24 cellular contexts compared by ENCODE assay signal in genomic region chr18:73839441-73839840, GRCh38.
DNase-seq lines count a peak whose midpoint lies in the region; ATAC-seq and TF ChIP-seq lines count a peak whose summit lies in the region.
"Had no signal": no experiment of that assay in that cellular context is flagged by ENCODE, and none has a peak within 500 bp of the region (broad histone marks: within the 10 kb centered on the region; RNA-seq: fewer than 3 reads in every experiment).

No MANE protein-coding gene starts in this region.

- BruUV-seq in IMR-90 (replicated peaks; lab: Mats Ljungman, UMichigan), result no TSS peak

- peak overlapping the region; percentile 36; the same call in 1 of the 2 replicates for H2AK5ac ChIP-seq in IMR-90 (ENCODE audit: low read depth, low read length)

- H3K18ac ChIP-seq in IMR-90 (ENCODE audit: low read depth, low read length), result peak overlapping the region; percentile 28; the same call in 1 of the 2 replicates

- H3K23ac ChIP-seq in IMR-90 (ENCODE audit: low read depth, low read length), result no peak overlapping the region

- POLR2A ChIA-PET in IMR-90 (lab: Charles Lee; ENCODE audit: unreplicated experiment), result no interaction called here

- no peak overlapping the region for H3K27ac Mint-ChIP-seq in natural killer cell treated with Interleukin-12 subunit alpha and Interleukin-12 subunit beta and Interleukin-15 and Interleukin-18, amount 100 ng/mL, for 72 hours
- H3K27ac Mint-ChIP-seq: CD14-positive monocyte; CD4-positive, alpha-beta T cell; CD8-positive, alpha-beta memory T cell had no signal

- H3K4me1 ChIP-seq in IMR-90 (ENCODE audit: control insufficient read depth, insufficient read depth, low read length) (peaks cover 6% of the 10 kb centered on the region; the same call in 1 of the 2 replicates), esophagus muscularis mucosa (no peaks in the 10 kb centered on the region)
- H3K4me1 ChIP-seq: A549, BE2C had no signal

- no peaks in the 10 kb centered on the region for H3K36me3 Mint-ChIP-seq in natural killer cell treated with Interleukin-12 subunit alpha and Interleukin-12 subunit beta and Interleukin-15 and Interleukin-18, amount 100 ng/mL, for 72 hours
- H3K36me3 Mint-ChIP-seq: CD14-positive monocyte; CD8-positive, alpha-beta memory T cell had no signal

- TF ChIP-seq CTCF in IMR-90 (conservative IDR thresholded peaks at IDR 0.05; ENCODE audit: low read depth, low read length) (no peak), NB4 (IDR thresholded peaks at IDR 0.05; ENCODE audit: low read depth, low read length) (no peak), esophagus muscularis mucosa (IDR thresholded peaks at IDR 0.05) (no peak), fibroblast of villous mesenchyme (IDR thresholded peaks at IDR 0.05; ENCODE audit: insufficient read depth, low read depth, low read length) (no peak)

- intact Hi-C loops in IMR-90 (cut with micrococcal nuclease) (no loop called here), esophagus muscularis mucosa (cut with DNase I) (no loop called here)

- H3K27me3 ChIP-seq in IMR-90 (ENCODE audit: control insufficient read depth, insufficient read depth, low read length) (no peaks in the 10 kb centered on the region), esophagus muscularis mucosa (peaks cover 0 to 17% (median 0%) of the 10 kb centered on the region in 4 donors)
- H3K27me3 ChIP-seq: BE2C; BLaER1 treated with 17β-estradiol and CSF1 and Interleukin-3, amounts not matched to agents 10 nM and 100 nM had no signal

- H3K27ac ChIP-seq in IMR-90 (ENCODE audit: insufficient read depth, low read length), result no peak overlapping the region
- H3K27ac ChIP-seq in esophagus muscularis mucosa (replicated peaks in 1 of 4), result no peak overlapping the region
- H3K27ac ChIP-seq: A549; BLaER1 treated with 17β-estradiol and CSF1 and Interleukin-3, amounts not matched to agents 10 nM and 100 nM; GM23248 had no signal

- TF ChIP-seq POLR2A in IMR-90 (IDR thresholded peaks at IDR 0.05; ENCODE audit: low read depth, low read length), result no peak
- no peak for TF ChIP-seq POLR2A in NB4 (IDR thresholded peaks at IDR 0.05; ENCODE audit: extremely low read depth, insufficient read length)
- TF ChIP-seq POLR2A in esophagus muscularis mucosa (IDR thresholded peaks at IDR 0.05; ENCODE audit: low read depth), result no peak

- no peak overlapping the region for H2BK20ac ChIP-seq in IMR-90 (ENCODE audit: low read depth, low read length)

- dilution Hi-C loops in IMR-90 (cut with HindIII; ENCODE audit: low sequenced_read_pairs, unreplicated experiment), result no loop called here

- no peak overlapping the region for H3K4me3 Mint-ChIP-seq in natural killer cell treated with Interleukin-12 subunit alpha and Interleukin-12 subunit beta and Interleukin-15 and Interleukin-18, amount 100 ng/mL, for 72 hours
- H3K4me3 Mint-ChIP-seq: CD14-positive monocyte; CD4-positive, alpha-beta T cell; CD8-positive, alpha-beta memory T cell had no signal

- H4K20me1 ChIP-seq in IMR-90 (ENCODE audit: insufficient read depth, low read length), result no peaks in the 10 kb centered on the region
- H4K20me1 ChIP-seq: BLaER1 treated with 17β-estradiol and CSF1 and Interleukin-3, amounts not matched to agents 10 nM and 100 nM had no signal

- no peak overlapping the region for H2BK120ac ChIP-seq in IMR-90 (ENCODE audit: low read depth, low read length)

- TF ChIP-seq RAD21 in IMR-90 (IDR thresholded peaks at IDR 0.05; ENCODE audit: low read length), result no peak

- no peak overlapping the region for H3K4me2 ChIP-seq in IMR-90 (ENCODE audit: low read depth, low read length)
- H3K4me2 ChIP-seq: A549; BLaER1 treated with 17β-estradiol and CSF1 and Interleukin-3, amounts not matched to agents 10 nM and 100 nM had no signal

- ATAC-seq in IMR-90 (ENCODE audit: low read depth), result no peak
- no peak for ATAC-seq in natural killer cell treated with Interleukin-12 subunit alpha and Interleukin-12 subunit beta and Interleukin-15 and Interleukin-18, amount 100 ng/mL, for 72 hours
- ATAC-seq in GM21529 (IDR thresholded peaks at IDR 0.05; ENCODE audit: unreplicated experiment), result no peak
- ATAC-seq: A549 had no signal

- H3K79me1 ChIP-seq in IMR-90 (ENCODE audit: low read depth in 1 of 2, low read length in 2 of 2), result no peaks in the 10 kb centered on the region

- no peak overlapping the region for H3K4ac ChIP-seq in IMR-90 (ENCODE audit: low read depth, low read length)

- H4K91ac ChIP-seq in IMR-90 (ENCODE audit: insufficient read depth, low read depth, low read length), result no peak overlapping the region

- no peak overlapping the region for H4K8ac ChIP-seq in IMR-90 (ENCODE audit: low read depth in 2 of 2, low read length in 2 of 2)

- no peaks in the 10 kb centered on the region for H3K4me1 Mint-ChIP-seq in natural killer cell treated with Interleukin-12 subunit alpha and Interleukin-12 subunit beta and Interleukin-15 and Interleukin-18, amount 100 ng/mL, for 72 hours (ENCODE audit: low read depth in 2 of 2)

- H3K56ac ChIP-seq in IMR-90 (ENCODE audit: extremely low read depth, insufficient read depth, low read length), result no peak overlapping the region

- CTCF ChIA-PET in IMR-90 (lab: Yijun Ruan, JAX), result no interaction called here

- H2BK15ac ChIP-seq in IMR-90 (ENCODE audit: low read depth, low read length), result no peak overlapping the region

- no peak overlapping the region for H2AK9ac ChIP-seq in IMR-90 (replicated peaks; ENCODE audit: low read depth, low read length, poor library complexity)

- no peaks in the 10 kb centered on the region for H3K36me3 ChIP-seq in IMR-90 (ENCODE audit: control insufficient read depth, insufficient read depth, low read length)
- no peaks in the 10 kb centered on the region for H3K36me3 ChIP-seq in esophagus muscularis mucosa
- H3K36me3 ChIP-seq: BE2C; BLaER1 treated with 17β-estradiol and CSF1 and Interleukin-3, amounts not matched to agents 10 nM and 100 nM had no signal

- TF ChIP-seq EP300 in esophagus muscularis mucosa (IDR thresholded peaks at IDR 0.05), result no peak

- no peak overlapping the region for H3K14ac ChIP-seq in IMR-90 (replicated peaks; ENCODE audit: low read depth, low read length)

- no peak overlapping the region for H3K9ac ChIP-seq in IMR-90 (ENCODE audit: low read depth, low read length)
- H3K9ac ChIP-seq: BLaER1 treated with 17β-estradiol and CSF1 and Interleukin-3, amounts not matched to agents 10 nM and 100 nM; GM23248 had no signal

- WGBS in IMR-90 (ENCODE audit: extremely low coverage in 2 of 2, insufficient read length in 1 of 2), 2 experiments, result no CpG with 5 or more reads among the region's 4 CpGs
- 55% methylated on average over 4 of the region's 4 CpGs for WGBS in esophagus muscularis mucosa

- no peak overlapping the region for H4K5ac ChIP-seq in IMR-90 (ENCODE audit: low read depth, low read length)

- H3K4me3 ChIP-seq in IMR-90 (ENCODE audit: insufficient read depth, low read depth, low read length), result no peak overlapping the region
- H3K4me3 ChIP-seq in NB4 (ENCODE audit: low read depth, low read length), result no peak overlapping the region
- no peak overlapping the region for H3K4me3 ChIP-seq in esophagus muscularis mucosa
- H3K4me3 ChIP-seq in fibroblast of villous mesenchyme (ENCODE audit: low read depth, low read length), result no peak overlapping the region
- H3K4me3 ChIP-seq: A549; BLaER1 treated with 17β-estradiol and CSF1 and Interleukin-3, amounts not matched to agents 10 nM and 100 nM; GM23248 had no signal

- in situ Hi-C loops in IMR-90 (cut with MboI; ENCODE audit: low sequenced_read_pairs), result loop anchor here (25.0 kb wide), 1 partner anchor 1077 kb away; no protein-coding TSS in a partner anchor

- no peaks in the 10 kb centered on the region for H3K9me3 Mint-ChIP-seq in natural killer cell treated with Interleukin-12 subunit alpha and Interleukin-12 subunit beta and Interleukin-15 and Interleukin-18, amount 100 ng/mL, for 72 hours
- H3K9me3 Mint-ChIP-seq: CD14-positive monocyte; CD4-positive, alpha-beta T cell; CD8-positive, alpha-beta memory T cell had no signal

- H2AFZ ChIP-seq in IMR-90 (replicated peaks; ENCODE audit: low read length, poor library complexity), result no peak overlapping the region
- H2AFZ ChIP-seq: GM23248 had no signal

- H3K9me3 ChIP-seq in IMR-90 (ENCODE audit: control insufficient read depth, insufficient read depth, low read length) (no peaks in the 10 kb centered on the region), esophagus muscularis mucosa (no peaks in the 10 kb centered on the region)
- H3K9me3 ChIP-seq: A549; BE2C; BLaER1 treated with 17β-estradiol and CSF1 and Interleukin-3, amounts not matched to agents 10 nM and 100 nM had no signal

- H3K9me1 ChIP-seq in IMR-90 (ENCODE audit: insufficient read depth, low read length), result peaks cover 3% of the 10 kb centered on the region; the same call in 1 of the 2 replicates

- H3K27me3 Mint-ChIP-seq in natural killer cell treated with Interleukin-12 subunit alpha and Interleukin-12 subunit beta and Interleukin-15 and Interleukin-18, amount 100 ng/mL, for 72 hours, result no peaks in the 10 kb centered on the region

- DNase-seq in IMR-90 (no peak), NB4 (ENCODE audit: low read depth) (peak; percentile 33), esophagus muscularis mucosa (ENCODE audit: extremely low spot score) (peak; percentile 91), fibroblast of villous mesenchyme (ENCODE audit: low read depth) (peak; percentile 40), germinal center (ENCODE audit: low spot score) (no peak)
- no peak for DNase-seq in natural killer cell treated with Interleukin-12 subunit alpha and Interleukin-12 subunit beta and Interleukin-15 and Interleukin-18, amount 100 ng/mL, for 72 hours (ENCODE audit: low spot score)
- DNase-seq in activated CD4-positive, alpha-beta T cell treated with anti-CD3 and anti-CD28 coated beads, Interleukin-2, amount 50 U/mL, for 1 hour, result no peak
- DNase-seq: 8988T; ACHN; AML-193; BE2C; CD4-positive, alpha-beta T cell; CD8-positive, alpha-beta memory T cell; DMS 273 treated with DMSO at 0.1 percent for 48 hours; DMS79; EL; GDM1; GM23248; H7; HCEC 1CT had no signal

- no peak overlapping the region for H2BK5ac ChIP-seq in IMR-90 (ENCODE audit: low read depth, low read length, poor library complexity, severe bottlenecking)

TF ChIP-seq in IMR-90, 13 proteins besides CTCF, POLR2A, EP300 and RAD21 (continues in another document):
- no peak for TF ChIP-seq FOS (IDR thresholded peaks at IDR 0.05; ENCODE audit: low read depth, low read length)
- TF ChIP-seq NFE2L2 (IDR thresholded peaks at IDR 0.05; ENCODE audit: low read depth, low read length), result no peak
- TF ChIP-seq, protein P1, sequence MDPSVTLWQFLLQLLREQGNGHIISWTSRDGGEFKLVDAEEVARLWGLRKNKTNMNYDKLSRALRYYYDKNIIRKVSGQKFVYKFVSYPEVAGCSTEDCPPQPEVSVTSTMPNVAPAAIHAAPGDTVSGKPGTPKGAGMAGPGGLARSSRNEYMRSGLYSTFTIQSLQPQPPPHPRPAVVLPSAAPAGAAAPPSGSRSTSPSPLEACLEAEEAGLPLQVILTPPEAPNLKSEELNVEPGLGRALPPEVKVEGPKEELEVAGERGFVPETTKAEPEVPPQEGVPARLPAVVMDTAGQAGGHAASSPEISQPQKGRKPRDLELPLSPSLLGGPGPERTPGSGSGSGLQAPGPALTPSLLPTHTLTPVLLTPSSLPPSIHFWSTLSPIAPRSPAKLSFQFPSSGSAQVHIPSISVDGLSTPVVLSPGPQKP (IDR thresholded peaks at IDR 0.05; ENCODE audit: borderline replicate concordance, low read depth, low read length), result no peak
- no peak for TF ChIP-seq CHD1 (IDR thresholded peaks at IDR 0.05; ENCODE audit: low read depth, low read length)

Comparison
In these comparisons a context has a peak if more than half of its experiments do, and no peak if none do; other contexts are left out.
1. DNase-seq: peak in NB4 (single experiment), esophagus muscularis mucosa (single experiment) and fibroblast of villous mesenchyme (single experiment); none in IMR-90 (single experiment), natural killer cell treated with Interleukin-12 subunit alpha and Interleukin-12 subunit beta and Interleukin-15 and Interleukin-18, amount 100 ng/mL, for 72 hours (single experiment), activated CD4-positive, alpha-beta T cell treated with anti-CD3 and anti-CD28 coated beads, Interleukin-2, amount 50 U/mL, for 1 hour (single experiment) and germinal center (single experiment).